ENCODE assay signal across 8 cellular contexts in genomic region chr9:137406876-137407589, GRCh38.
DNase-seq lines count a peak whose midpoint lies in the region.

No MANE protein-coding gene starts in this region.

- peak; percentile 27 for DNase-seq in DMS79 treated with DMSO at 0.1 percent for 48 hours (lab: John Stamatoyannopoulos, UW)
- DNase-seq in HuH-7.5 (ENCODE audit: low spot score): peak; percentile 92
- peak; percentile 80 for DNase-seq in activated CD4-positive, CD25-positive, alpha-beta regulatory T cell treated with anti-CD3 and anti-CD28 coated beads, Interleukin-2, amount 50 U/mL, for 72 hours
- DNase-seq in cerebellar cortex (ENCODE audit: low spot score): peak; percentile 28
- peak; percentile 34 for DNase-seq in kidney glomerular epithelial cell (lab: John Stamatoyannopoulos, UW)
- DNase-seq in stimulated activated CD4-positive, alpha-beta T cell treated with anti-CD3 and anti-CD28 coated beads, Interleukin-1b, Interleukin-23, amount 100 ng/mL, for 4 hours (ENCODE audit: low read depth in 2 of 2): peak; percentile 59 to 63
- no peak for DNase-seq in pons (ENCODE audit: low spot score)
- DNase-seq in NK-92 treated with Interleukin-12 subunit alpha and Interleukin-12 subunit beta, amount 100 ng/mL, for 24 hours (lab: John Stamatoyannopoulos, UW): no peak

Comparison
In these comparisons a context has a peak if more than half of its experiments do, and no peak if none do; other contexts are left out.
1. DNase-seq: peak in DMS79 treated with DMSO at 0.1 percent for 48 hours (single experiment), HuH-7.5 (single experiment), activated CD4-positive, CD25-positive, alpha-beta regulatory T cell treated with anti-CD3 and anti-CD28 coated beads, Interleukin-2, amount 50 U/mL, for 72 hours (single experiment), cerebellar cortex (single experiment), kidney glomerular epithelial cell (single experiment) and stimulated activated CD4-positive, alpha-beta T cell treated with anti-CD3 and anti-CD28 coated beads, Interleukin-1b, Interleukin-23, amount 100 ng/mL, for 4 hours (2 of 2); none in pons (single experiment) and NK-92 treated with Interleukin-12 subunit alpha and Interleukin-12 subunit beta, amount 100 ng/mL, for 24 hours (single experiment).